In genomic region chr10:133306941-133307379, GRCh38 we compare ENCODE assay signal across 12 cellular contexts. TPM values are rescaled to one million over a fixed set of nuclear protein-coding genes. Genes with fewer than 3 reads are reported as not detected.
A peak's percentile ranks its signal among the peaks of the same experiment; 100 is the strongest.
DNase-seq lines count a peak whose midpoint lies in the region; ATAC-seq and TF ChIP-seq lines count a peak whose summit lies in the region.
"Had no signal": no experiment of that assay in that cellular context is flagged by ENCODE, and none has a peak within 500 bp of the region (broad histone marks: within the 10 kb centered on the region; RNA-seq: fewer than 3 reads in every experiment).

No MANE protein-coding gene starts in this region.

- no peak for TF ChIP-seq CTCF in DND-41 (IDR thresholded peaks at IDR 0.05; ENCODE audit: borderline replicate concordance, extremely low read depth, low read length, poor library complexity, severe bottlenecking)
- TF ChIP-seq CTCF in PC-3 (conservative IDR thresholded peaks at IDR 0.05; ENCODE audit: low read depth, low read length), result no peak

- BruUV-seq in PC-3 (replicated peaks; lab: Mats Ljungman, UMichigan), result no TSS peak

- no peaks in the 10 kb centered on the region for H3K9me2 ChIP-seq in PC-3 (replicated peaks; ENCODE audit: low read length)

- DNase-seq in DND-41 (no peak), PC-3 (no peak), epithelial cell of prostate (ENCODE audit: low read depth, low spot score) (no peak), renal cortical epithelial cell (ENCODE audit: low read depth) (peak; percentile 63), inferior parietal cortex (ENCODE audit: extremely low spot score) (no peak)

- H3K79me2 ChIP-seq in DND-41 (ENCODE audit: insufficient read depth, low read length) (peaks cover 65% of the 10 kb centered on the region), PC-3 (ENCODE audit: low read length) (peaks cover 76% of the 10 kb centered on the region)

- H3K9ac ChIP-seq in DND-41 (ENCODE audit: low read depth, low read length) (peak overlapping the region; percentile 97), PC-3 (ENCODE audit: low read length) (peak overlapping the region; percentile 98; the same call in 1 of the 2 replicates)

- CTCF ChIA-PET in PC-3 (lab: Charles Lee), result no interaction called here

- H3K4me3 ChIP-seq in DND-41 (ENCODE audit: low read depth in 1 of 2, low read length in 2 of 2) (peak overlapping the region in 1 of 2 experiments; percentile 91; a peak in 2 of 4 replicates), PC-3 (ENCODE audit: low read length) (peak overlapping the region; percentile 98; the same call in 1 of the 2 replicates)

- intact Hi-C loops in PC-3 (cut with micrococcal nuclease), result loop anchor here (5.0 kb wide), 1 partner anchor 50 kb away; no protein-coding TSS in a partner anchor

- H3K27ac ChIP-seq in DND-41 (ENCODE audit: low read length) (peak overlapping the region; percentile 98; the same call in 1 of the 2 replicates), PC-3 (ENCODE audit: low read length) (no peak overlapping the region), epithelial cell of prostate (peak overlapping the region; percentile 94)
- H3K27ac ChIP-seq: SK-N-MC had no signal

- H3K4me2 ChIP-seq in DND-41 (ENCODE audit: insufficient read depth, low read length) (peak overlapping the region; percentile 97), PC-3 (ENCODE audit: low read length) (peak overlapping the region; percentile 98)

- POLR2A ChIA-PET in PC-3 (lab: Charles Lee; ENCODE audit: unreplicated experiment), result no interaction called here

- H3K27me3 ChIP-seq in DND-41 (ENCODE audit: insufficient read depth, low read length, poor library complexity) (no peaks in the 10 kb centered on the region), PC-3 (ENCODE audit: low read length) (no peaks in the 10 kb centered on the region)
- H3K27me3 ChIP-seq: left lung, testis had no signal

- H3K4me1 ChIP-seq in DND-41 (ENCODE audit: insufficient read depth, low read length) (peaks cover 31% of the 10 kb centered on the region), PC-3 (ENCODE audit: insufficient read depth, low read length) (peaks cover 17% of the 10 kb centered on the region)

- no peak overlapping the region for H2AFZ ChIP-seq in DND-41 (ENCODE audit: low read depth, low read length)
- H2AFZ ChIP-seq in PC-3 (ENCODE audit: low read length), result no peak overlapping the region

- no peak for ATAC-seq in DND-41 (ENCODE audit: insufficient read depth, low read depth)
- no peak for ATAC-seq in PC-3
- ATAC-seq in GM18907 (IDR thresholded peaks at IDR 0.05; ENCODE audit: unreplicated experiment), result no peak
- no peak for ATAC-seq in GM21526 (IDR thresholded peaks at IDR 0.05; ENCODE audit: low FRiP score, unreplicated experiment)
- ATAC-seq in GM19035 (IDR thresholded peaks at IDR 0.05; ENCODE audit: unreplicated experiment), result no peak

- H3K36me3 ChIP-seq in DND-41 (ENCODE audit: insufficient read depth, low read length), result peaks cover 40% of the 10 kb centered on the region
- H3K36me3 ChIP-seq in PC-3 (ENCODE audit: low read depth, low read length), result peaks cover 4% of the 10 kb centered on the region; the same call in 1 of the 2 replicates

- H4K20me1 ChIP-seq in DND-41 (ENCODE audit: insufficient read depth, low read length) (peaks cover 73% of the 10 kb centered on the region), PC-3 (ENCODE audit: low read length) (peaks cover 22% of the 10 kb centered on the region; the same call in 1 of the 2 replicates)

- H3K9me3 ChIP-seq in DND-41 (ENCODE audit: insufficient read depth, low read length, severe bottlenecking) (no peaks in the 10 kb centered on the region), PC-3 (ENCODE audit: low read length) (no peaks in the 10 kb centered on the region)
- H3K9me3 ChIP-seq: left lung, testis had no signal

- H3F3A ChIP-seq in PC-3 (ENCODE audit: low read length, unreplicated experiment), result no peaks in the 10 kb centered on the region

RNA-seq across cellular contexts. Expression of gene TUBGCP2, which starts 1.7 kb away (rescaled TPM):
- total RNA-seq in PC-3 (2014; rRNA removed) (72.9 and 84.4 TPM in 2 replicates), renal cortical epithelial cell (76.0 and 77.1 TPM in 2 replicates)

RNA-seq across cellular contexts. Expression of gene ZNF511, which starts 1.8 kb away (rescaled TPM):
- total RNA-seq in PC-3 (2014; rRNA removed) (78.4 and 84.3 TPM in 2 replicates), renal cortical epithelial cell (14.6 and 38.6 TPM in 2 replicates)

RNA-seq across cellular contexts. Expression of gene CALY, which starts 29.7 kb away (rescaled TPM):
- total RNA-seq in PC-3 (2014; rRNA removed) (not detected in 2 replicates), renal cortical epithelial cell (not detected in 2 replicates)
- total RNA-seq: fibroblast of lung, left lung had no signal

RNA-seq across cellular contexts. Expression of gene ADAM8, which starts 30.3 kb away (rescaled TPM):
- total RNA-seq in PC-3 (2014; rRNA removed) (113 and 147 TPM in 2 replicates), renal cortical epithelial cell (1.6 and 15.8 TPM in 2 replicates)

RNA-seq across cellular contexts. Expression of gene PRAP1, which starts 40.2 kb away (rescaled TPM):
- total RNA-seq in PC-3 (2014; rRNA removed) (not detected in 2 replicates), renal cortical epithelial cell (not detected in 2 replicates)
- total RNA-seq: fibroblast of lung, left lung had no signal
